ENCODE assay signal across 8 cellular contexts in the genomic region with DNA sequence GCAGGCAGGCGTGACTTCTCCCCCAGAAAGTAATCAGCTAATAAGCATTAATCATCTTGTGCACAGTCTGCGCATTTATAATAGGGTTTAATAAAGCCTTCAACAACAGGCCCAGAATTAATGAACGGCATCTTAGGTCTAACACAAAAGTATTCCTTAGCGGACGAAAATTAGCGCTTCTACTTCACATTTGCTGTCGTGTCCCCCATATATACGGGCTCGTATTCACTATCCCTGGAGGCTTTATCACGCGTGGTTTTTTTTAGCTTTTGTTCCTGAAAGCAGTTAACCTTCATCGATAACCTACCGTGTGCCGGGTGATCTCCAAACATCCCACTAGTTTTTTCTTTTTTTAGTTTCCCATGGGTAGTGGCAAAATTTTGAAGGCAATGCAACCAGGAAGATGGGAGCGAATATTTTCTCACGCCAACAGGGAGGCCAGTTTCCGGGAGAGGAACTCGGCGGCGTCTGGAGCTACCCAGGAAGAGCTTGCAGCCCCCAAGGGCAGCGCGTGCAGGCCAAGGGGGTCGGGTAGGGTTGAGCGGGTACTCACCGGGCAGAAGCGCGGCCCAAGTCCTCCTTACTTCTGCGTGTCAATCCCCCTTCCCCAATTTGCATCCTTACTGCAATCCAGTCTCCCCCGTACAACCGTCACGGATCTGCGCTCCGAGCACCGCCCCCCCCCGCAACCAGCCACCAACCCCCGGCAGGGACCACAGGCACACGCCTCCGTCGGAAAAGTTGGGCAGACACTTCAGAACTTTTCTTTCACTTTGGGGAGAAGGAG. TPM values are rescaled to one million over a fixed set of nuclear protein-coding genes. Genes with fewer than 3 reads are reported as not detected.
DNase-seq lines count a peak whose midpoint lies in the region; ATAC-seq, FAIRE-seq and TF ChIP-seq lines count a peak whose summit lies in the region.

No MANE protein-coding gene starts in this region.

- TF ChIP-seq POLR2A in suprapubic skin (IDR thresholded peaks at IDR 0.05): no peak

- peak overlapping the region; percentile 79 to 82 for H3K4me3 ChIP-seq in kidney (ENCODE audit: low read length in 2 of 2)
- peak overlapping the region; percentile 84 for H3K4me3 ChIP-seq in suprapubic skin

- CTCF ChIA-PET in activated CD8-positive, alpha-beta memory T cell treated with anti-CD3 and anti-CD28 coated beads, Interleukin-2, amount 10 ng/mL, durations not matched to agents 7 days and 5 days (lab: Charles Lee): no interaction called here

- no peak for FAIRE-seq in kidney (lab: Jason Lieb, UNC)

- H3K4me1 ChIP-seq in kidney (ENCODE audit: control insufficient read depth in 1 of 2, insufficient read depth in 1 of 2, low read depth in 1 of 2, low read length in 2 of 2): peaks cover 9 to 10% of the 10 kb centered on the region in 2 donors
- H3K4me1 ChIP-seq in suprapubic skin: peaks cover 27% of the 10 kb centered on the region

- H3K27me3 ChIP-seq in suprapubic skin: no peaks in the 10 kb centered on the region

- no peaks in the 10 kb centered on the region for H3K36me3 Mint-ChIP-seq in activated CD8-positive, alpha-beta memory T cell treated with anti-CD3 and anti-CD28 coated beads, Interleukin-2, amount 10 ng/mL, durations not matched to agents 7 days and 5 days
- no peaks in the 10 kb centered on the region for H3K36me3 Mint-ChIP-seq in activated naive CD8-positive, alpha-beta T cell treated with anti-CD3 and anti-CD28 coated beads, Interleukin-2, amount 50 U/mL, for 24 hours (ENCODE audit: low read depth)

- peak overlapping the region; percentile 79 to 80 for H3K27ac ChIP-seq in kidney (ENCODE audit: low read depth in 2 of 2, low read length in 2 of 2)
- H3K27ac ChIP-seq in suprapubic skin: no peak overlapping the region

- H3K9me3 Mint-ChIP-seq in activated CD8-positive, alpha-beta memory T cell treated with anti-CD3 and anti-CD28 coated beads, Interleukin-2, amount 10 ng/mL, durations not matched to agents 7 days and 5 days (ENCODE audit: low read depth): no peaks in the 10 kb centered on the region
- H3K9me3 Mint-ChIP-seq in activated naive CD8-positive, alpha-beta T cell treated with anti-CD3 and anti-CD28 coated beads, Interleukin-2, amount 50 U/mL, for 24 hours: no peaks in the 10 kb centered on the region

- H3K9me3 ChIP-seq in kidney (ENCODE audit: control insufficient read depth in 1 of 2, low read length in 2 of 2) (no peaks in the 10 kb centered on the region), suprapubic skin (no peaks in the 10 kb centered on the region)

- peaks cover 13% of the 10 kb centered on the region for H3K4me1 Mint-ChIP-seq in activated CD8-positive, alpha-beta memory T cell treated with anti-CD3 and anti-CD28 coated beads, Interleukin-2, amount 10 ng/mL, durations not matched to agents 7 days and 5 days
- H3K4me1 Mint-ChIP-seq in activated naive CD8-positive, alpha-beta T cell treated with anti-CD3 and anti-CD28 coated beads, Interleukin-2, amount 50 U/mL, for 24 hours: peaks cover 26% of the 10 kb centered on the region

- peak overlapping the region; percentile 5 to 43 for H3K9ac ChIP-seq in kidney (ENCODE audit: low read length in 2 of 2)

- no peak for TF ChIP-seq EP300 in suprapubic skin (IDR thresholded peaks at IDR 0.05)

- DNase-seq in activated CD8-positive, alpha-beta memory T cell treated with anti-CD3 and anti-CD28 coated beads, Interleukin-2, amount 10 ng/mL, durations not matched to agents 7 days and 5 days: no peak
- DNase-seq in activated CD8-positive, alpha-beta memory T cell treated with anti-CD3 and anti-CD28 coated beads for 24 hours: no peak
- no peak for DNase-seq in activated naive CD8-positive, alpha-beta T cell treated with anti-CD3 and anti-CD28 coated beads, Interleukin-2, amount 50 U/mL, for 24 hours
- no peak for DNase-seq in kidney
- DNase-seq in suprapubic skin (ENCODE audit: low spot score in 2 of 2): no peak
- DNase-seq in DMS 273 treated with DMSO at 0.1 percent for 48 hours (lab: John Stamatoyannopoulos, UW): no peak

- 15% methylated on average over 39 of the region's 39 CpGs for WGBS in suprapubic skin

- TF ChIP-seq CTCF in kidney (IDR thresholded peaks at IDR 0.05; ENCODE audit: borderline replicate concordance, extremely low read depth, insufficient read depth) (no peak), suprapubic skin (IDR thresholded peaks at IDR 0.05) (no peak)

- peak overlapping the region; percentile 52 for H3K4me3 Mint-ChIP-seq in activated CD8-positive, alpha-beta memory T cell treated with anti-CD3 and anti-CD28 coated beads, Interleukin-2, amount 10 ng/mL, durations not matched to agents 7 days and 5 days
- H3K4me3 Mint-ChIP-seq in activated naive CD8-positive, alpha-beta T cell treated with anti-CD3 and anti-CD28 coated beads, Interleukin-2, amount 50 U/mL, for 24 hours: peak overlapping the region; percentile 78

- peaks cover 68% of the 10 kb centered on the region for H3K27me3 Mint-ChIP-seq in activated CD8-positive, alpha-beta memory T cell treated with anti-CD3 and anti-CD28 coated beads, Interleukin-2, amount 10 ng/mL, durations not matched to agents 7 days and 5 days
- peaks cover 61% of the 10 kb centered on the region for H3K27me3 Mint-ChIP-seq in activated naive CD8-positive, alpha-beta T cell treated with anti-CD3 and anti-CD28 coated beads, Interleukin-2, amount 50 U/mL, for 24 hours

- intact Hi-C loops in kidney (cut with DNase I): no loop called here

- H3K27ac Mint-ChIP-seq in activated CD8-positive, alpha-beta memory T cell treated with anti-CD3 and anti-CD28 coated beads, Interleukin-2, amount 10 ng/mL, durations not matched to agents 7 days and 5 days: no peak overlapping the region
- H3K27ac Mint-ChIP-seq in activated naive CD8-positive, alpha-beta T cell treated with anti-CD3 and anti-CD28 coated beads, Interleukin-2, amount 50 U/mL, for 24 hours: no peak overlapping the region

- H3K36me3 ChIP-seq in kidney (ENCODE audit: control insufficient read depth in 1 of 2, insufficient read depth in 2 of 2, low read length in 2 of 2) (no peaks in the 10 kb centered on the region), suprapubic skin (no peaks in the 10 kb centered on the region)

- ATAC-seq in activated CD8-positive, alpha-beta memory T cell treated with anti-CD3 and anti-CD28 coated beads, Interleukin-2, amount 10 ng/mL, durations not matched to agents 7 days and 5 days: peak; percentile 23
- ATAC-seq in activated naive CD8-positive, alpha-beta T cell treated with anti-CD3 and anti-CD28 coated beads, Interleukin-2, amount 50 U/mL, for 24 hours: peak; percentile 42
- no peak for ATAC-seq in HG03442 (IDR thresholded peaks at IDR 0.05; ENCODE audit: unreplicated experiment)
- no peak for ATAC-seq in HG02840 (IDR thresholded peaks at IDR 0.05; ENCODE audit: low FRiP score, unreplicated experiment)

RNA-seq across cellular contexts. Expression of a gene that starts 1.5 kb away (rescaled TPM):
- total RNA-seq in activated CD8-positive, alpha-beta memory T cell treated with anti-CD3 and anti-CD28 coated beads, Interleukin-2, amount 10 ng/mL, durations not matched to agents 7 days and 5 days: under 1 TPM in 1 of 2 experiments, not detected in 1; 0.26 TPM
- total RNA-seq in kidney: 40.8 TPM
- 5.2 TPM for polyA plus RNA-seq in kidney (ENCODE audit: insufficient read depth, low read depth, low replicate concordance)
- total RNA-seq in suprapubic skin: 10 to 100 TPM; 21.5 to 59.1 (median 26.0) TPM

Comparison
In these comparisons a context has a peak if more than half of its experiments do, and no peak if none do; other contexts are left out.
1. ATAC-seq: peak in activated CD8-positive, alpha-beta memory T cell treated with anti-CD3 and anti-CD28 coated beads, Interleukin-2, amount 10 ng/mL, durations not matched to agents 7 days and 5 days (single experiment) and activated naive CD8-positive, alpha-beta T cell treated with anti-CD3 and anti-CD28 coated beads, Interleukin-2, amount 50 U/mL, for 24 hours (single experiment); none in HG03442 (single experiment) and HG02840 (single experiment).
2. RNA of a gene that starts 1.5 kb away (total RNA-seq): 40.8 TPM in kidney (single experiment) and 21.5 to 59.1 TPM in suprapubic skin; 0.26 TPM in activated CD8-positive, alpha-beta memory T cell treated with anti-CD3 and anti-CD28 coated beads, Interleukin-2, amount 10 ng/mL, durations not matched to agents 7 days and 5 days; every median in the first group is over 10 times any median in the second.